Comparison of ENCODE assay signal across 14 cellular contexts in genomic region chr1:2476066-2476999, GRCh38. TPM values are rescaled to one million over a fixed set of nuclear protein-coding genes. Genes with fewer than 3 reads are reported as not detected.
DNase-seq lines count a peak whose midpoint lies in the region; ATAC-seq, FAIRE-seq and TF ChIP-seq lines count a peak whose summit lies in the region.
"Had no signal": no experiment of that assay in that cellular context is flagged by ENCODE, and none has a peak within 500 bp of the region (broad histone marks: within the 10 kb centered on the region; RNA-seq: fewer than 3 reads in every experiment).

TSS of gene PLCH2 (plus strand) at chr1:2476289. CDS start at chr1:2476589, 300 bp downstream.

- no peaks in the 10 kb centered on the region for H3K9me3 ChIP-seq in suprapubic skin
- H3K9me3 ChIP-seq in heart left ventricle: no peaks in the 10 kb centered on the region
- H3K9me3 ChIP-seq: left ventricle myocardium inferior, stomach had no signal

- H3K4me1 ChIP-seq in suprapubic skin: peaks cover 25% of the 10 kb centered on the region
- peaks cover 0 to 10% (median 0%) of the 10 kb centered on the region in 12 donors for H3K4me1 ChIP-seq in heart left ventricle

- no peaks in the 10 kb centered on the region for H3K4me1 Mint-ChIP-seq in T-cell
- H3K4me1 Mint-ChIP-seq in glutamatergic neuron (ENCODE audit: low read depth, unreplicated experiment): peaks cover 15% of the 10 kb centered on the region

- no peak within 1 kb of the TSS for H3K4me3 Mint-ChIP-seq in T-cell
- peak within 1 kb of the TSS; percentile 38 for H3K4me3 Mint-ChIP-seq in glutamatergic neuron (ENCODE audit: unreplicated experiment)
- H3K4me3 Mint-ChIP-seq: activated T-helper 1 cell treated with anti-CD3 and anti-CD28 coated beads, Interleukin-12 subunit alpha, Interleukin-12 subunit beta, Interleukin-2, Interleukin-4 antibody, amounts not matched to agents 30 ng/mL and 10 ng/mL and 1 ng/mL, durations not matched to agents 14 hours and 24 hours and 36 hours had no signal

- TF ChIP-seq EP300 in suprapubic skin (IDR thresholded peaks at IDR 0.05): no peak

- POLR2A ChIA-PET in T-cell (lab: Charles Lee): no interaction called here

- DNase-seq in D721Med (ENCODE audit: insufficient read length, low spot score): peak; percentile 89
- DNase-seq in T-cell: no peak
- DNase-seq in glutamatergic neuron: peak; percentile 59
- no peak for DNase-seq in suprapubic skin (ENCODE audit: low spot score in 2 of 2)
- no peak for DNase-seq in iPS-NIHi11 (ENCODE audit: low spot score)
- DNase-seq in heart left ventricle: no peak
- DNase-seq: activated CD4-positive, alpha-beta T cell treated with anti-CD3 and anti-CD28 coated beads, Interleukin-2, amount 50 U/mL, for 48 hours; AML-193; left ventricle myocardium inferior; NCI-H1436 treated with DMSO at 0.1 percent for 48 hours; NCI-H226; stomach had no signal

- H3K9me3 Mint-ChIP-seq in T-cell (no peaks in the 10 kb centered on the region), glutamatergic neuron (ENCODE audit: unreplicated experiment) (peaks cover 3% of the 10 kb centered on the region)
- H3K9me3 Mint-ChIP-seq: activated T-helper 1 cell treated with anti-CD3 and anti-CD28 coated beads, Interleukin-12 subunit alpha, Interleukin-12 subunit beta, Interleukin-2, Interleukin-4 antibody, amounts not matched to agents 30 ng/mL and 10 ng/mL and 1 ng/mL, durations not matched to agents 14 hours and 24 hours and 36 hours had no signal

- CTCF ChIA-PET in T-cell (lab: Charles Lee): no interaction called here

- intact Hi-C loops in heart left ventricle (cut with DNase I): no loop called here

- TF ChIP-seq CTCF in D721Med (IDR thresholded peaks at IDR 0.05; ENCODE audit: insufficient read depth, missing control alignments) (no peak), glutamatergic neuron (IDR thresholded peaks at IDR 0.05; ENCODE audit: partially characterized antibody, unreplicated experiment) (no peak), suprapubic skin (IDR thresholded peaks at IDR 0.05) (no peak), heart left ventricle (IDR thresholded peaks at IDR 0.05) (no peak)

- H3K27me3 ChIP-seq in suprapubic skin (peaks cover 23% of the 10 kb centered on the region), heart left ventricle (peaks cover 0 to 44% (median 0%) of the 10 kb centered on the region in 9 donors)

- H3K4me3 ChIP-seq in suprapubic skin (no peak within 1 kb of the TSS), heart left ventricle (no peak within 1 kb of the TSS)
- H3K4me3 ChIP-seq: left ventricle myocardium inferior, stomach had no signal

- H3K27me3 Mint-ChIP-seq in T-cell (no peaks in the 10 kb centered on the region), glutamatergic neuron (ENCODE audit: unreplicated experiment) (peaks cover 8% of the 10 kb centered on the region)

- WGBS in suprapubic skin: 80% methylated on average over 1 of the region's 34 CpGs
- WGBS in heart left ventricle, 4 donors: 79 to 84% (median 79%) methylated on average over 4 to 34 of the region's 34 CpGs

- no peaks in the 10 kb centered on the region for H3K36me3 Mint-ChIP-seq in T-cell
- H3K36me3 Mint-ChIP-seq in glutamatergic neuron (ENCODE audit: unreplicated experiment): no peaks in the 10 kb centered on the region

- no peak within 1 kb of the TSS for H3K27ac ChIP-seq in suprapubic skin
- no peak within 1 kb of the TSS for H3K27ac ChIP-seq in heart left ventricle
- H3K27ac ChIP-seq: left ventricle myocardium inferior, stomach had no signal

- no peaks in the 10 kb centered on the region for H3K36me3 ChIP-seq in suprapubic skin
- H3K36me3 ChIP-seq in heart left ventricle: no peaks in the 10 kb centered on the region
- H3K36me3 ChIP-seq: left ventricle myocardium inferior, stomach had no signal

- TF ChIP-seq POLR2A in suprapubic skin (IDR thresholded peaks at IDR 0.05) (no peak), heart left ventricle (IDR thresholded peaks at IDR 0.05) (no peak)

- H3K27ac Mint-ChIP-seq in T-cell: no peak within 1 kb of the TSS
- H3K27ac Mint-ChIP-seq in glutamatergic neuron (ENCODE audit: unreplicated experiment): peak within 1 kb of the TSS; percentile 76
- H3K27ac Mint-ChIP-seq: activated T-helper 1 cell treated with anti-CD3 and anti-CD28 coated beads, Interleukin-12 subunit alpha, Interleukin-12 subunit beta, Interleukin-2, Interleukin-4 antibody, amounts not matched to agents 30 ng/mL and 10 ng/mL and 1 ng/mL, durations not matched to agents 14 hours and 24 hours and 36 hours had no signal

- FAIRE-seq in D721Med (lab: Jason Lieb, UNC): no peak

- ATAC-seq in T-cell (replicated peaks in 1 of 4) (no peak), heart left ventricle (no peak), HG02588 (IDR thresholded peaks at IDR 0.05; ENCODE audit: unreplicated experiment) (no peak)

RNA-seq across cellular contexts. Expression of gene PLCH2, which starts in this region (rescaled TPM):
- total RNA-seq in T-cell: 10 to 100 TPM; 20.2 to 59.1 (median 27.9) TPM
- total RNA-seq in glutamatergic neuron (ENCODE audit: unreplicated experiment): 61.4 TPM
- 100 to 1,000 TPM in 3 of 4 donors, 10 to 100 TPM in 1; 83.3 to 324 (median 130) TPM for total RNA-seq in suprapubic skin
- total RNA-seq in heart left ventricle: 1 to 10 TPM in 2 of 9 donors, under 1 TPM in 3, not detected in 4; 0.05 to 1.0 (median 0.36) TPM
- polyA plus RNA-seq in heart left ventricle: under 1 TPM; 0.04 to 0.08 TPM

Comparison
In these comparisons a context has a peak if more than half of its experiments do, and no peak if none do; other contexts are left out.
1. RNA of gene PLCH2 (total RNA-seq): 83.3 to 324 TPM in suprapubic skin, 61.4 TPM in glutamatergic neuron (single experiment) and 20.2 to 59.1 TPM in T-cell; 0.05 to 1.0 TPM in heart left ventricle; every median in the first group is over 10 times any median in the second.
2. DNase-seq: peak in D721Med (single experiment) and glutamatergic neuron (single experiment); none in T-cell (0 of 34), suprapubic skin (0 of 2), iPS-NIHi11 (single experiment) and heart left ventricle (0 of 5).